ENCODE assay signal across 21 cellular contexts in the genomic region with DNA sequence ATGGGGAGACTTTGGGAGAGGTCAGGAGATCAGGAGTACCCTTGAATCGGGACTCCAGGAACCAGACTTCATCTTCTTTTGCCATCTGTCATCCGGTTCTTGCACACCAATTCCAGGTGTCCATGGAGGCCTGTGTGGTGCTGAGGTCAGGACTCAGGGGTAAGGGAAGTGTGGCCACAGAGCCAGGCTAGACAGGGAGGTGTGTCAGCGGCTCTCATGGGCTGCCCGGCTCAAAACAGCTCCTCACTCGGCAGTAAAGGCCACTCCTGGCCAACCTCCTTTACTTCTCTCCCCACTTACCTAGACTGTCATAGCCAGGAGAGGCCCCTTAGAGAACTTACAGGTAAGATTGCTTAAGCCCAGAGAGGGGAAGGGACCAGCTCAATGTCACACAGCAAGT.
"Had no signal": no experiment of that assay in that cellular context is flagged by ENCODE, and none has a peak within 500 bp of the region (broad histone marks: within the 10 kb centered on the region; RNA-seq: fewer than 3 reads in every experiment).

No MANE protein-coding gene starts in this region.

- H3K36me3 Mint-ChIP-seq: immature natural killer cell; memory B cell; mesothelial cell of epicardium; naive B cell; naive thymus-derived CD4-positive, alpha-beta T cell had no signal

- H3K4me3 Mint-ChIP-seq: immature natural killer cell; memory B cell; mesothelial cell of epicardium; naive B cell; naive thymus-derived CD4-positive, alpha-beta T cell had no signal

- H3K4me1 Mint-ChIP-seq: immature natural killer cell; memory B cell; naive B cell; naive thymus-derived CD4-positive, alpha-beta T cell had no signal

- H3K9me3 Mint-ChIP-seq: immature natural killer cell, memory B cell, mesothelial cell of epicardium, naive B cell had no signal

- DNase-seq: hippocampal formation; hypothalamus; immature natural killer cell; islet precursor cell; kidney; kidney glomerular epithelial cell; left cardiac atrium; left colon; left lung; left ventricle myocardium inferior; left ventricle myocardium superior; lower lobe of right lung; mammary epithelial cell; mesenchymal stem cell; mesendoderm; midbrain; mucosa of descending colon; naive B cell; naive thymus-derived CD4-positive, alpha-beta T cell had no signal

- H3K27ac Mint-ChIP-seq: immature natural killer cell; memory B cell; mesothelial cell of epicardium; naive B cell; naive thymus-derived CD4-positive, alpha-beta T cell had no signal
